11 cellular contexts compared by ENCODE assay signal in genomic region chr10:33237736-33238624, GRCh38.
DNase-seq lines count a peak whose midpoint lies in the region; FAIRE-seq and TF ChIP-seq lines count a peak whose summit lies in the region.
"Had no signal": no experiment of that assay in that cellular context is flagged by ENCODE, and none has a peak within 500 bp of the region (broad histone marks: within the 10 kb centered on the region; RNA-seq: fewer than 3 reads in every experiment).

No MANE protein-coding gene starts in this region.

- peak overlapping the region in 3 of 5 experiments; percentile 9 to 50 (median 50) for H3K27ac Mint-ChIP-seq in brain

- H3K4me1 ChIP-seq in ACC112 (ENCODE audit: control insufficient read depth, insufficient read depth, low read length, unreplicated experiment) (peaks cover 83% of the 10 kb centered on the region), keratinocyte (ENCODE audit: control insufficient read depth, extremely low read depth, insufficient read depth, low read length) (peaks cover 29% of the 10 kb centered on the region)

- H3K9me1 ChIP-seq in keratinocyte (ENCODE audit: control insufficient read depth, extremely low read depth, insufficient read depth, low read length) = no peaks in the 10 kb centered on the region

- H3K36me3 Mint-ChIP-seq in brain = peaks cover 5% of the 10 kb centered on the region

- dilution Hi-C loops in keratinocyte (cut with MboI; ENCODE audit: extremely low pct_ligation_motif_present, low sequenced_read_pairs) = no loop called here

- H3K4me1 Mint-ChIP-seq in brain = peaks cover 62% of the 10 kb centered on the region

- peaks cover 21% of the 10 kb centered on the region for H3K36me3 ChIP-seq in ACC112 (ENCODE audit: insufficient read depth, low read length)
- peaks cover 0 to 17% of the 10 kb centered on the region in 2 experiments for H3K36me3 ChIP-seq in keratinocyte (ENCODE audit: control insufficient read depth in 2 of 2, extremely low read depth in 1 of 2, insufficient read depth in 2 of 2, low read length in 2 of 2)

- no peaks in the 10 kb centered on the region for H3K9me3 Mint-ChIP-seq in brain

- FAIRE-seq in keratinocyte (lab: Jason Lieb, UNC) = peak; percentile 98
- FAIRE-seq: endometrium had no signal

- no peaks in the 10 kb centered on the region for H4K20me1 ChIP-seq in keratinocyte (ENCODE audit: control insufficient read depth, extremely low read depth, insufficient read depth, low read length)

- peak overlapping the region in 1 of 5 experiments; percentile 23 for H3K4me3 Mint-ChIP-seq in brain

- peak; percentile 71 for DNase-seq in HS-5 (ENCODE audit: low read depth)
- DNase-seq in keratinocyte (ENCODE audit: low read depth, low spot score) = peak; percentile 66
- no peak for DNase-seq in cerebellum (ENCODE audit: low spot score)
- no peak for DNase-seq in posterior vena cava (ENCODE audit: low spot score)
- no peak for DNase-seq in NCI-H69 (lab: John Stamatoyannopoulos, UW)
- DNase-seq in NCI-H345 (lab: John Stamatoyannopoulos, UW) = no peak
- DNase-seq: C1 segment of cervical spinal cord, NCI-H2107 had no signal

- no peak overlapping the region for H2AFZ ChIP-seq in ACC112 (ENCODE audit: low read length, unreplicated experiment)
- H2AFZ ChIP-seq in keratinocyte (ENCODE audit: control insufficient read depth, low read length) = no peak overlapping the region

- H3K4me2 ChIP-seq in keratinocyte (ENCODE audit: control insufficient read depth, extremely low read depth, insufficient read depth, low read depth, low read length) = peak overlapping the region; percentile 56

- intact Hi-C loops in posterior vena cava (cut with DNase I) = no loop called here

- H3K4me3 ChIP-seq in ACC112 (ENCODE audit: low read depth, low read length) (no peak overlapping the region; the same call in 1 of the 2 replicates), keratinocyte (ENCODE audit: control insufficient read depth in 2 of 3, extremely low read depth in 1 of 3, insufficient read depth in 2 of 3, low read depth in 1 of 3, low read length in 3 of 3) (peak overlapping the region in 1 of 3 experiments; percentile 3)

- H3K27ac ChIP-seq in ACC112 (ENCODE audit: low read depth, low read length) = peak overlapping the region; percentile 72
- H3K27ac ChIP-seq in keratinocyte (ENCODE audit: control insufficient read depth, insufficient read depth, low read length) = peak overlapping the region; percentile 55

- H3K27me3 ChIP-seq in ACC112 (ENCODE audit: insufficient read depth, low read length) (no peaks in the 10 kb centered on the region), keratinocyte (ENCODE audit: control insufficient read depth, extremely low read depth, insufficient read depth, low read length) (no peaks in the 10 kb centered on the region)

- peak overlapping the region; percentile 16 for H3K9ac ChIP-seq in keratinocyte (ENCODE audit: control insufficient read depth, extremely low read depth, insufficient read depth, low read length)

- no peaks in the 10 kb centered on the region for H3K9me3 ChIP-seq in keratinocyte (ENCODE audit: control insufficient read depth, low read depth, low read length)

- H3K27me3 Mint-ChIP-seq in brain = no peaks in the 10 kb centered on the region

- TF ChIP-seq CTCF in brain (conservative IDR thresholded peaks at IDR 0.05) (no peak), keratinocyte (optimal IDR thresholded peaks at IDR 0.05 in 1 of 3, IDR thresholded peaks at IDR 0.05 in 1 of 3, conservative IDR thresholded peaks at IDR 0.05 in 1 of 3; ENCODE audit: extremely low read depth in 1 of 3, insufficient read depth in 2 of 3, low read length in 3 of 3) (no peak)

- peaks cover 26% of the 10 kb centered on the region for H3K79me2 ChIP-seq in ACC112 (ENCODE audit: control insufficient read depth, insufficient read depth, low read length, unreplicated experiment)
- H3K79me2 ChIP-seq in keratinocyte (ENCODE audit: control insufficient read depth, insufficient read depth, low read length) = no peaks in the 10 kb centered on the region

Comparison
In these comparisons a context has a peak if more than half of its experiments do, and no peak if none do; other contexts are left out.
1. DNase-seq: peak in HS-5 (single experiment) and keratinocyte (single experiment); none in cerebellum (single experiment), posterior vena cava (single experiment), NCI-H69 (single experiment) and NCI-H345 (single experiment).